Comparison of ENCODE assay signal across 8 cellular contexts in genomic region chr19:35994868-35995654, GRCh38. TPM values are rescaled to one million over a fixed set of nuclear protein-coding genes. Genes with fewer than 3 reads are reported as not detected.
DNase-seq lines count a peak whose midpoint lies in the region; FAIRE-seq and TF ChIP-seq lines count a peak whose summit lies in the region.

Gene SDHAF1, plus strand, starts transcription at chr19:35995188. Its CDS starts 87 bp downstream, at chr19:35995275.

- 1 to 3% methylated on average over 39 to 86 of the region's 86 CpGs for WGBS in endodermal cell (ENCODE audit: insufficient coverage in 1 of 2, insufficient read length in 1 of 2), 2 experiments
- 0 to 2% methylated on average over 74 to 83 of the region's 86 CpGs for WGBS in mesodermal cell (ENCODE audit: insufficient coverage in 2 of 2), 2 experiments

- H3K27me3 Mint-ChIP-seq in endodermal cell (ENCODE audit: insufficient read depth) = peaks cover 14% of the 10 kb centered on the region

- H3K4me3 Mint-ChIP-seq in endodermal cell = peak within 1 kb of the TSS; percentile 78

- H3K9me3 ChIP-seq in endodermal cell (ENCODE audit: control insufficient read depth, low read length) (no peaks in the 10 kb centered on the region), mesodermal cell (ENCODE audit: control insufficient read depth, low read length) (no peaks in the 10 kb centered on the region)

- peak; percentile 99 for FAIRE-seq in HTR-8/SVneo (lab: Jason Lieb, UNC)

- no peaks in the 10 kb centered on the region for H3K9me3 Mint-ChIP-seq in endodermal cell

- peak; percentile 92 for DNase-seq in COR-L47 (lab: John Stamatoyannopoulos, UW)
- DNase-seq in GM20000 (ENCODE audit: low spot score) = peak; percentile 99
- peak; percentile 96 for DNase-seq in HTR-8/SVneo (ENCODE audit: insufficient read length, low spot score)
- peak; percentile 98 for DNase-seq in NOMO-1 treated with dmso at 0.1 percent for 144 hours (lab: John Stamatoyannopoulos, UW; ENCODE audit: unreplicated experiment)
- peak; percentile 70 for DNase-seq in activated CD8-positive, alpha-beta memory T cell treated with anti-CD3 and anti-CD28 coated beads, Interleukin-2, amount 50 U/mL, for 1 hour (ENCODE audit: extremely low read depth)
- peak; percentile 98 for DNase-seq in endodermal cell
- peak; percentile 88 to 91 for DNase-seq in stimulated activated CD8-positive, alpha-beta memory T cell treated with anti-CD3 and anti-CD28 coated beads, Interleukin-15, amount 100 ng/mL, for 4 hours (ENCODE audit: low read depth in 2 of 2)

- H3K27ac Mint-ChIP-seq in endodermal cell = peak within 1 kb of the TSS; percentile 91

- H3K27me3 ChIP-seq in endodermal cell (ENCODE audit: control insufficient read depth, insufficient read depth, low read length, poor library complexity, severe bottlenecking) = no peaks in the 10 kb centered on the region

- peak within 1 kb of the TSS; percentile 41 for H3K9ac ChIP-seq in endodermal cell (ENCODE audit: extremely low read depth, low read length, poor library complexity, severe bottlenecking)

- peaks cover 7% of the 10 kb centered on the region for H3K4me1 ChIP-seq in endodermal cell (ENCODE audit: control insufficient read depth, insufficient read depth, low read length)
- peaks cover 3% of the 10 kb centered on the region for H3K4me1 ChIP-seq in mesodermal cell (ENCODE audit: control insufficient read depth, insufficient read depth, low read length, poor library complexity, severe bottlenecking)

- TF ChIP-seq CTCF in GM20000 (IDR thresholded peaks at IDR 0.05; ENCODE audit: extremely low read depth, missing control alignments) = no peak
- TF ChIP-seq CTCF in endodermal cell (conservative IDR thresholded peaks at IDR 0.05) = peak; percentile 11

- no peak within 1 kb of the TSS for H3K27ac ChIP-seq in endodermal cell (ENCODE audit: low read depth, low read length)
- H3K27ac ChIP-seq in mesodermal cell (ENCODE audit: low read depth, low read length, severe bottlenecking) = peak within 1 kb of the TSS; percentile 41

- H3K36me3 ChIP-seq in endodermal cell (ENCODE audit: control insufficient read depth, insufficient read depth, low read length) = peaks cover 8% of the 10 kb centered on the region
- peaks cover 8% of the 10 kb centered on the region for H3K36me3 ChIP-seq in mesodermal cell (ENCODE audit: control insufficient read depth, insufficient read depth, low read length)

- peak within 1 kb of the TSS; percentile 91 for H3K4me3 ChIP-seq in endodermal cell (ENCODE audit: low read length)
- peak within 1 kb of the TSS; percentile 83 for H3K4me3 ChIP-seq in mesodermal cell (ENCODE audit: extremely low read depth, insufficient read depth, low read length, poor library complexity, severe bottlenecking)

- peaks cover 9% of the 10 kb centered on the region for H3K4me1 Mint-ChIP-seq in endodermal cell

- peaks cover 9% of the 10 kb centered on the region for H3K36me3 Mint-ChIP-seq in endodermal cell (ENCODE audit: low read depth)

RNA-seq across cellular contexts. Expression of gene SDHAF1, which starts in this region (rescaled TPM):
- total RNA-seq in endodermal cell = 10 to 100 TPM; 12.9 to 14.1 TPM
- polyA plus RNA-seq in endodermal cell (2013, experiment 1 of 2) = 13.2 TPM
- polyA plus RNA-seq in endodermal cell (2013, experiment 2 of 2) = 11.5 TPM
- polyA plus RNA-seq in mesodermal cell (2013, experiment 1 of 2) = 14.2 TPM
- polyA plus RNA-seq in mesodermal cell (2013, experiment 2 of 2) = 13.7 TPM
